Comparison of ENCODE assay signal across 7 cellular contexts in the genomic region with DNA sequence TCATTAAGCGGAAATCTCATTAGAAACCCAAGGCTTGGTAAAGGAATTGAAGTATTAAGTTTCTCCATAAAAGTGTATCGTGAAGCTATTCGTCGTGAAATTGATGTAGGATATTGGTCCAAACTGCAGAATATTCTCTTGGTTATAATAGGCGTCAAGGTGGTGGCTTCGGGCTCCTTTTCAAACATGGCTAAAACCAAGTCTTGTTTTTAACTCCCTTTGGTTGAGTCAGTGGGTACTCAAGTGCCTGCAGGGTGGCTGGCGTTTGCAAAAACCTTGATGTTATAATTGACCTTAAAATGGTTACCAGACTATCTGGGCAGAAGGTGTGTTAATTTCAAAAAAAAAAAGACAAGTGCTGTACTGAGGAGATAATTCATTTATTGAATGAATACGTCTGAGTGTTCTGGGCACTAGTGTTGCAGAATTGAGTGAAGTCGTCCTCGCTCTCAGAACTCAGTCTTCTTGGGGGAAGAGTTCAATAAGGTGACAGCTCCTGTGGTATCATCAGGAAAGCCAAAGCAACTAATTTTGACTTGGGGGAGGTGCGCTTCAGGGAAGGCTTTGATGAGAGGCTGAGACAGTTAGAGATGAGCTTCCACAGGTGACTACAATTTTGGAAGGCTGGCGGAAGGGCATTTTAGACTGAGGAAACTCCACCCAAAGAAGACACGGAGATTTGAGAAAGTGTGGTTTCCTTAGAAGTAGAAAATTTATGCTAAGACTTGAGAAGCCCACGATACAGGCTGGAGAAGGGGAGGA. TPM values are rescaled to one million over a fixed set of nuclear protein-coding genes. Genes with fewer than 3 reads are reported as not detected.
DNase-seq lines count a peak whose midpoint lies in the region; ATAC-seq, FAIRE-seq and TF ChIP-seq lines count a peak whose summit lies in the region.

No MANE protein-coding gene starts in this region.

- POLR2A ChIA-PET in activated CD4-positive, alpha-beta memory T cell treated with anti-CD3 and anti-CD28 coated beads for 36 hours (lab: Charles Lee), result interaction anchor here (1.1 to 2.3 kb wide), 2 partner anchors 9 to 59 kb away, joined by 3 to 8 read pairs; partner anchors contain the start of gene FBXO22

- H3K27me3 ChIP-seq in HUES6 (ENCODE audit: control insufficient read depth, insufficient read depth, low read length), result peaks cover 14% of the 10 kb centered on the region
- H3K27me3 ChIP-seq in foreskin keratinocyte, result no peaks in the 10 kb centered on the region
- no peaks in the 10 kb centered on the region for H3K27me3 ChIP-seq in small intestine (ENCODE audit: control insufficient read depth in 2 of 2, insufficient read depth in 2 of 2, low read length in 2 of 2)

- peaks cover 36% of the 10 kb centered on the region for H3K4me1 ChIP-seq in HUES6 (ENCODE audit: control insufficient read depth, insufficient read depth, low read length)
- H3K4me1 ChIP-seq in foreskin keratinocyte, result peaks cover 12% of the 10 kb centered on the region
- H3K4me1 ChIP-seq in small intestine (ENCODE audit: control insufficient read depth in 2 of 2, insufficient read depth in 1 of 2, low read depth in 1 of 2, low read length in 1 of 2), result peaks cover 0 to 4% of the 10 kb centered on the region in 2 donors

- ATAC-seq in foreskin keratinocyte (no peak), HG03469 (IDR thresholded peaks at IDR 0.05; ENCODE audit: unreplicated experiment) (no peak)

- no peak for TF ChIP-seq CTCF in foreskin keratinocyte (conservative IDR thresholded peaks at IDR 0.05)

- WGBS in small intestine, 3 donors, result 40 to 47% (median 42%) methylated on average over 14 of the region's 14 CpGs

- H3K36me3 ChIP-seq in HUES6 (ENCODE audit: control insufficient read depth, insufficient read depth, low read length) (0 out of 2 replicates have a peak, but pooled peaks cover 4% of the 10 kb centered on the region), small intestine (ENCODE audit: control insufficient read depth in 2 of 2, insufficient read depth in 2 of 2, low read length in 2 of 2) (no peaks in the 10 kb centered on the region)

- H3K27me3 Mint-ChIP-seq in activated CD4-positive, alpha-beta memory T cell treated with anti-CD3 and anti-CD28 coated beads for 36 hours, result peaks cover 3% of the 10 kb centered on the region

- no peaks in the 10 kb centered on the region for H3K9me3 Mint-ChIP-seq in activated CD4-positive, alpha-beta memory T cell treated with anti-CD3 and anti-CD28 coated beads for 36 hours

- no peak for FAIRE-seq in small intestine (lab: Jason Lieb, UNC)

- peak; percentile 18 for DNase-seq in activated CD4-positive, alpha-beta memory T cell treated with anti-CD3 and anti-CD28 coated beads for 36 hours
- DNase-seq in foreskin keratinocyte, result no peak
- no peak for DNase-seq in small intestine
- no peak for DNase-seq in cerebellum (ENCODE audit: low spot score)
- DNase-seq in EL, result no peak

- peak overlapping the region; percentile 91 for H3K9ac ChIP-seq in HUES6 (ENCODE audit: low read length)

- CTCF ChIA-PET in activated CD4-positive, alpha-beta memory T cell treated with anti-CD3 and anti-CD28 coated beads for 36 hours (lab: Charles Lee), result interaction anchor here (0.6 kb wide), 1 partner anchor 9 kb away, joined by 3 read pairs; no protein-coding TSS in a partner anchor

- H3K4me3 Mint-ChIP-seq in activated CD4-positive, alpha-beta memory T cell treated with anti-CD3 and anti-CD28 coated beads for 36 hours, result peak overlapping the region; percentile 89

- 0 out of 2 replicates have a peak overlapping the region, but pooled peaks have one; percentile 87 for H3K27ac ChIP-seq in HUES6 (ENCODE audit: low read depth, low read length)
- peak overlapping the region; percentile 90 for H3K27ac ChIP-seq in foreskin keratinocyte
- peak overlapping the region in 1 of 2 donors; percentile 93 for H3K27ac ChIP-seq in small intestine (ENCODE audit: low read depth in 1 of 2, low read length in 1 of 2)

- intact Hi-C loops in activated CD4-positive, alpha-beta memory T cell treated with anti-CD3 and anti-CD28 coated beads for 36 hours (cut with micrococcal nuclease), result loop anchor here (1.0 to 10.0 kb wide), 2 partner anchors 210 to 391 kb away; partner anchors contain the start of gene TMEM266

- H3K9me3 ChIP-seq in HUES6 (ENCODE audit: control insufficient read depth, insufficient read depth, low read depth, low read length), result no peaks in the 10 kb centered on the region
- H3K9me3 ChIP-seq in small intestine (ENCODE audit: control insufficient read depth, low read depth), result no peaks in the 10 kb centered on the region

- H3K4me1 Mint-ChIP-seq in activated CD4-positive, alpha-beta memory T cell treated with anti-CD3 and anti-CD28 coated beads for 36 hours (ENCODE audit: low read depth), result peaks cover 50% of the 10 kb centered on the region

- H3K36me3 Mint-ChIP-seq in activated CD4-positive, alpha-beta memory T cell treated with anti-CD3 and anti-CD28 coated beads for 36 hours, result peaks cover 15% of the 10 kb centered on the region

- peak overlapping the region; percentile 86 for H3K27ac Mint-ChIP-seq in activated CD4-positive, alpha-beta memory T cell treated with anti-CD3 and anti-CD28 coated beads for 36 hours

- peak overlapping the region; percentile 75 for H3K4me3 ChIP-seq in HUES6 (ENCODE audit: low read depth, low read length)
- H3K4me3 ChIP-seq in small intestine (ENCODE audit: low read depth in 1 of 2, low read length in 2 of 2), result peak overlapping the region; percentile 78 to 83

RNA-seq across cellular contexts. Expression of gene UBE2Q2, which starts 1.6 kb away (rescaled TPM):
- total RNA-seq in activated CD4-positive, alpha-beta memory T cell treated with anti-CD3 and anti-CD28 coated beads for 36 hours, result 10 to 100 TPM; 19.7 to 19.8 TPM
- total RNA-seq in foreskin keratinocyte (32.1 and 34.5 TPM in 2 replicates), cerebellum (54.3 TPM)
- polyA plus RNA-seq in foreskin keratinocyte (17.4 and 18.9 TPM in 2 replicates), small intestine (10 to 100 TPM in 1 of 3 donors, 1 to 10 TPM in 2; 2.5 to 14.8 (median 8.9) TPM)

RNA-seq across cellular contexts. Expression of gene FBXO22, which starts 58.9 kb away (rescaled TPM):
- 10 to 100 TPM; 66.7 to 67.4 TPM for total RNA-seq in activated CD4-positive, alpha-beta memory T cell treated with anti-CD3 and anti-CD28 coated beads for 36 hours
- 48.4 and 52.7 TPM in 2 replicates for total RNA-seq in foreskin keratinocyte
- 39.4 and 50.0 TPM in 2 replicates for polyA plus RNA-seq in foreskin keratinocyte
- 10 to 100 TPM; 11.6 to 19.7 (median 17.4) TPM for polyA plus RNA-seq in small intestine
- 25.1 TPM for total RNA-seq in cerebellum
